ENCODE assay signal across 9 cellular contexts in the genomic region with DNA sequence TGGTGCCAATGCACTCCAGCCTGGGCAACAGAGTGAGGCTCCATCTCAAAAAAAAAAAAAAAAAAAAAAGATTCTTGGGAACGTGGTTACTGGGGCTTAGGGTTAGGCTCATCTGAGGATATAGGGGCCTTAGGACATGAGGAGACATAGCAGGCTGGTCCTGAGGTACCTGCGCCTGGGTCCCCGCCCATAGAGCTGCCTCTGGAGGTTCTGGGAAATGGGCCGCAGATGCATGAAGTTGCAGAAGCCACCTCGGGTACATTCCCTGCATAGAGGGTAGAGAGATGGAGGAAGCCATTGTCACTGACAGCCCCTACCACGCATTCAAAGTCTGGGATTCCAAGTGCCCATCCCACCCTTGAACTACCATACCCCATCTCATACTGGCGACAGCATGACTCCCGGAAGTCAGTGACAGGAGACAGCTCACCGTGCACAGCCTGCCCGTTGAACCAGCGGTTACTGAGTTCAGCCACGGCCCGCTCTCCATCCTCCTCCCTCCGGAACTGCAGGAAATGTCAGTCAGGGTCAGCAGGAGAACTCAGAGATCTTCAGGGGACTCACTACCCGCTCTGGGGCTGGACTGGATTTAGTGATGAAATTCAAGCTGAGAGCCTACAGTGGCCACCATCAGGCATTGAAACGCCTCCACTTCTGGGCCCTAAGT. TPM values are rescaled to one million over a fixed set of nuclear protein-coding genes. Genes with fewer than 3 reads are reported as not detected.
DNase-seq lines count a peak whose midpoint lies in the region; ATAC-seq and TF ChIP-seq lines count a peak whose summit lies in the region.
"Had no signal": no experiment of that assay in that cellular context is flagged by ENCODE, and none has a peak within 500 bp of the region (broad histone marks: within the 10 kb centered on the region; RNA-seq: fewer than 3 reads in every experiment).

No MANE protein-coding gene starts in this region.

- POLR2A ChIA-PET in SK-N-SH (lab: Yijun Ruan, JAX): interaction anchor here (1.2 kb wide), 1 partner anchor 13 kb away, joined by 5 read pairs; the partner anchor contains the start of gene HSPB6

- no peak overlapping the region for H2AFZ ChIP-seq in SK-N-SH (ENCODE audit: low read depth)

- H3K9me3 Mint-ChIP-seq in effector memory CD8-positive, alpha-beta T cell: no peaks in the 10 kb centered on the region
- H3K9me3 Mint-ChIP-seq in stimulated activated effector memory CD8-positive, alpha-beta T cell treated with anti-CD3 and anti-CD28 coated beads, Interleukin-12 subunit alpha, Interleukin-12 subunit beta, amount 100 ng/mL, for 72 hours: no peaks in the 10 kb centered on the region

- H3F3A ChIP-seq in SK-N-SH (replicated peaks; ENCODE audit: insufficient read depth): peaks cover 22% of the 10 kb centered on the region

- H4K20me1 ChIP-seq in SK-N-SH (ENCODE audit: insufficient read depth): no peaks in the 10 kb centered on the region

- no peaks in the 10 kb centered on the region for H3K9me2 ChIP-seq in SK-N-SH

- WGBS in SK-N-SH (ENCODE audit: low lambda C conversion rate): 73% methylated on average over 15 of the region's 16 CpGs

- TF ChIP-seq CTCF in SK-N-SH (IDR thresholded peaks at IDR 0.05): no peak

- no peaks in the 10 kb centered on the region for H3K27me3 ChIP-seq in SK-N-SH (ENCODE audit: insufficient read depth)

- TF ChIP-seq EP300 in SK-N-SH (IDR thresholded peaks at IDR 0.05; ENCODE audit: borderline replicate concordance in 1 of 2, low read depth in 1 of 2, low read length in 1 of 2): no peak

- H3K27ac ChIP-seq in SK-N-SH (ENCODE audit: low read depth in 2 of 2, low read length in 1 of 2): no peak overlapping the region; a peak in 1 of 4 replicates
- H3K27ac ChIP-seq: SK-N-MC had no signal

- H3K27ac Mint-ChIP-seq in effector memory CD8-positive, alpha-beta T cell: peak overlapping the region in 1 of 2 donors; percentile 98
- H3K27ac Mint-ChIP-seq in stimulated activated effector memory CD8-positive, alpha-beta T cell treated with anti-CD3 and anti-CD28 coated beads, Interleukin-12 subunit alpha, Interleukin-12 subunit beta, amount 100 ng/mL, for 72 hours: peak overlapping the region; percentile 100

- no peak for TF ChIP-seq RAD21 in SK-N-SH (IDR thresholded peaks at IDR 0.05; ENCODE audit: low read length)

- DNase-seq in SK-N-SH: no peak
- no peak for DNase-seq in effector memory CD8-positive, alpha-beta T cell
- DNase-seq in stimulated activated effector memory CD8-positive, alpha-beta T cell treated with anti-CD3 and anti-CD28 coated beads, Interleukin-12 subunit alpha, Interleukin-12 subunit beta, amount 100 ng/mL, for 72 hours (ENCODE audit: low spot score in 2 of 2): no peak
- DNase-seq in anterior cingulate cortex (lab: John Stamatoyannopoulos, UW): no peak
- no peak for DNase-seq in stimulated activated CD4-positive, alpha-beta T cell treated with anti-CD3 and anti-CD28 coated beads, Interleukin-2, amount 100 ng/mL, for 48 hours
- DNase-seq: 8988T, islet precursor cell had no signal

- H3K36me3 Mint-ChIP-seq in effector memory CD8-positive, alpha-beta T cell (ENCODE audit: insufficient read depth): peaks cover 37% of the 10 kb centered on the region
- peaks cover 66% of the 10 kb centered on the region for H3K36me3 Mint-ChIP-seq in stimulated activated effector memory CD8-positive, alpha-beta T cell treated with anti-CD3 and anti-CD28 coated beads, Interleukin-12 subunit alpha, Interleukin-12 subunit beta, amount 100 ng/mL, for 72 hours

- H3K36me3 ChIP-seq in SK-N-SH (replicated peaks in 1 of 2; ENCODE audit: control insufficient read depth in 1 of 2, insufficient read depth in 2 of 2, low read length in 1 of 2): peaks cover 7 to 12% of the 10 kb centered on the region in 2 experiments

- H3K4me3 Mint-ChIP-seq in effector memory CD8-positive, alpha-beta T cell: peak overlapping the region; percentile 86 to 94
- H3K4me3 Mint-ChIP-seq in stimulated activated effector memory CD8-positive, alpha-beta T cell treated with anti-CD3 and anti-CD28 coated beads, Interleukin-12 subunit alpha, Interleukin-12 subunit beta, amount 100 ng/mL, for 72 hours: peak overlapping the region; percentile 94

- ATAC-seq in SK-N-SH treated with all-trans-retinoic acid at 6 μM for 48 hours: no peak
- ATAC-seq in effector memory CD8-positive, alpha-beta T cell (replicated peaks): no peak
- no peak for ATAC-seq in stimulated activated effector memory CD8-positive, alpha-beta T cell treated with anti-CD3 and anti-CD28 coated beads, Interleukin-12 subunit alpha, Interleukin-12 subunit beta, amount 100 ng/mL, for 72 hours

- CTCF ChIA-PET in SK-N-SH (lab: Yijun Ruan, JAX): interaction anchor here (0.7 to 2.4 kb wide), 5 partner anchors 8 to 76 kb away, joined by 3 to 11 read pairs (median 4); partner anchors contain the start of gene HSPB6

- no peaks in the 10 kb centered on the region for H3K27me3 Mint-ChIP-seq in effector memory CD8-positive, alpha-beta T cell

- H3K4me2 ChIP-seq in SK-N-SH: peak overlapping the region; percentile 77

- peaks cover 4 to 25% of the 10 kb centered on the region in 2 experiments; a peak in 3 of 4 replicates for H3K4me1 ChIP-seq in SK-N-SH (ENCODE audit: control insufficient read depth in 1 of 2, insufficient read depth in 2 of 2, low read depth in 1 of 2, low read length in 1 of 2)

- no peak overlapping the region for H3K9ac ChIP-seq in SK-N-SH

- H3K4me1 Mint-ChIP-seq in effector memory CD8-positive, alpha-beta T cell (ENCODE audit: low read depth in 2 of 2): peaks cover 54 to 57% of the 10 kb centered on the region in 2 donors
- peaks cover 71% of the 10 kb centered on the region for H3K4me1 Mint-ChIP-seq in stimulated activated effector memory CD8-positive, alpha-beta T cell treated with anti-CD3 and anti-CD28 coated beads, Interleukin-12 subunit alpha, Interleukin-12 subunit beta, amount 100 ng/mL, for 72 hours

- peak overlapping the region; percentile 83 to 95; a peak in 3 of 4 replicates for H3K4me3 ChIP-seq in SK-N-SH (ENCODE audit: low read depth in 2 of 2, low read length in 1 of 2)

- peaks cover 26% of the 10 kb centered on the region for H3K79me2 ChIP-seq in SK-N-SH (ENCODE audit: insufficient read depth)

- no peaks in the 10 kb centered on the region for H3K9me3 ChIP-seq in SK-N-SH

TF ChIP-seq in SK-N-SH, 30 proteins besides CTCF, POLR2A, EP300 and RAD21:
- TF ChIP-seq GATA2 (CRISPR knock-in tag; IDR thresholded peaks at IDR 0.05): no peak
TF ChIP-seq in SK-N-SH: peak in this region for 0.

TF ChIP-seq in SK-N-SH treated with all-trans-retinoic acid at 6 μM for 48 hours, 23 proteins besides CTCF, POLR2A, EP300 and RAD21:
- no peak for TF ChIP-seq TOX (CRISPR knock-in tag; IDR thresholded peaks at IDR 0.05; ENCODE audit: borderline replicate concordance)
- TF ChIP-seq, protein P1, sequence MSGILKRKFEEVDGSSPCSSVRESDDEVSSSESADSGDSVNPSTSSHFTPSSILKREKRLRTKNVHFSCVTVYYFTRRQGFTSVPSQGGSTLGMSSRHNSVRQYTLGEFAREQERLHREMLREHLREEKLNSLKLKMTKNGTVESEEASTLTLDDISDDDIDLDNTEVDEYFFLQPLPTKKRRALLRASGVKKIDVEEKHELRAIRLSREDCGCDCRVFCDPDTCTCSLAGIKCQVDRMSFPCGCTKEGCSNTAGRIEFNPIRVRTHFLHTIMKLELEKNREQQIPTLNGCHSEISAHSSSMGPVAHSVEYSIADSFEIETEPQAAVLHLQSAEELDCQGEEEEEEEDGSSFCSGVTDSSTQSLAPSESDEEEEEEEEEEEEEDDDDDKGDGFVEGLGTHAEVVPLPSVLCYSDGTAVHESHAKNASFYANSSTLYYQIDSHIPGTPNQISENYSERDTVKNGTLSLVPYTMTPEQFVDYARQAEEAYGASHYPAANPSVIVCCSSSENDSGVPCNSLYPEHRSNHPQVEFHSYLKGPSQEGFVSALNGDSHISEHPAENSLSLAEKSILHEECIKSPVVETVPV (CRISPR knock-in tag; IDR thresholded peaks at IDR 0.05): no peak
- no peak for TF ChIP-seq ZNF70 (CRISPR knock-in tag; IDR thresholded peaks at IDR 0.05)
- no peak for TF ChIP-seq ZFP3 (CRISPR knock-in tag; IDR thresholded peaks at IDR 0.05)
- no peak for TF ChIP-seq ZFP30 (CRISPR knock-in tag; IDR thresholded peaks at IDR 0.05)
- no peak for TF ChIP-seq ZNF565 (CRISPR knock-in tag; conservative IDR thresholded peaks at IDR 0.05; ENCODE audit: low read depth)
TF ChIP-seq in SK-N-SH treated with all-trans-retinoic acid at 6 μM for 48 hours: peak in this region for 0.

RNA-seq across cellular contexts. Expression of gene U2AF1L4, which starts 1.4 kb away (rescaled TPM):
- polyA plus RNA-seq in SK-N-SH (2012; rRNA removed): 25.9 and 29.4 TPM in 2 replicates
- polyA plus RNA-seq in SK-N-SH (2012; cell fraction: cytosol; rRNA removed): 14.9 and 16.6 TPM in 2 replicates
- polyA plus RNA-seq in SK-N-SH (2012; cell fraction: nucleus; rRNA removed): 109 and 119 TPM in 2 replicates

RNA-seq across cellular contexts. Expression of gene IGFLR1, which starts 1.5 kb away (rescaled TPM):
- polyA plus RNA-seq in SK-N-SH (2012; rRNA removed): 5.1 and 5.6 TPM in 2 replicates
- 2.2 and 5.0 TPM in 2 replicates for polyA plus RNA-seq in SK-N-SH (2012; cell fraction: cytosol; rRNA removed)
- 7.2 and 14.5 TPM in 2 replicates for polyA plus RNA-seq in SK-N-SH (2012; cell fraction: nucleus; rRNA removed)

RNA-seq across cellular contexts. Expression of gene PSENEN, which starts 1.7 kb away (rescaled TPM):
- polyA plus RNA-seq in SK-N-SH (2012; rRNA removed): 66.3 and 99.2 TPM in 2 replicates
- polyA plus RNA-seq in SK-N-SH (2012; cell fraction: cytosol; rRNA removed): 61.7 and 73.5 TPM in 2 replicates
- polyA plus RNA-seq in SK-N-SH (2012; cell fraction: nucleus; rRNA removed): 29.1 and 42.7 TPM in 2 replicates

RNA-seq across cellular contexts. Expression of gene LIN37, which starts 4.6 kb away (rescaled TPM):
- 21.1 and 25.2 TPM in 2 replicates for polyA plus RNA-seq in SK-N-SH (2012; rRNA removed)
- 7.1 and 11.0 TPM in 2 replicates for polyA plus RNA-seq in SK-N-SH (2012; cell fraction: cytosol; rRNA removed)
- 68.2 and 85.3 TPM in 2 replicates for polyA plus RNA-seq in SK-N-SH (2012; cell fraction: nucleus; rRNA removed)

RNA-seq across cellular contexts. Expression of gene HSPB6, which starts 13.1 kb away (rescaled TPM):
- polyA plus RNA-seq in SK-N-SH (2012; rRNA removed): 0.10 and 0.43 TPM in 2 replicates
- 0.10 and 0.21 TPM in 2 replicates for polyA plus RNA-seq in SK-N-SH (2012; cell fraction: cytosol; rRNA removed)
- 0.12 and 0.14 TPM in 2 replicates for polyA plus RNA-seq in SK-N-SH (2012; cell fraction: nucleus; rRNA removed)
